In genomic region chr22:33455036-33455435, GRCh38 we compare ENCODE assay signal across 15 cellular contexts.
DNase-seq lines count a peak whose midpoint lies in the region; ATAC-seq lines count a peak whose summit lies in the region.
"Had no signal": no experiment of that assay in that cellular context is flagged by ENCODE, and none has a peak within 500 bp of the region (broad histone marks: within the 10 kb centered on the region; RNA-seq: fewer than 3 reads in every experiment).

No MANE protein-coding gene starts in this region.

- no peaks in the 10 kb centered on the region for H3K27me3 ChIP-seq in rectal smooth muscle tissue (ENCODE audit: control insufficient read depth, insufficient read depth, low read length)
- H3K27me3 ChIP-seq: BLaER1 treated with 17β-estradiol and CSF1 and Interleukin-3, amounts not matched to agents 10 nM and 100 nM had no signal

- DNase-seq in left ventricle myocardium superior (no peak), cardiac septum (ENCODE audit: low spot score) (no peak), cerebellar cortex (ENCODE audit: low spot score) (peak; percentile 91), COR-L47 (lab: John Stamatoyannopoulos, UW) (no peak)
- no peak for DNase-seq in activated T-helper 1 cell treated with anti-CD3 and anti-CD28 coated beads, Interleukin-12 subunit alpha, Interleukin-12 subunit beta, Interleukin-2, Interleukin-4 antibody, amounts not matched to agents 30 ng/mL and 10 ng/mL and 1 ng/mL, durations not matched to agents 14 hours and 24 hours and 36 hours (ENCODE audit: low spot score)
- DNase-seq: CD8-positive, alpha-beta T cell; DMS153; DMS79; GF-D8; HCEC 1CT; IMR-90 had no signal

- H3K27me3 Mint-ChIP-seq in activated T-helper 1 cell treated with anti-CD3 and anti-CD28 coated beads, Interleukin-12 subunit alpha, Interleukin-12 subunit beta, Interleukin-2, Interleukin-4 antibody, amounts not matched to agents 30 ng/mL and 10 ng/mL and 1 ng/mL, durations not matched to agents 14 hours and 24 hours and 36 hours (ENCODE audit: insufficient read depth) = no peaks in the 10 kb centered on the region
- H3K27me3 Mint-ChIP-seq: B cell had no signal

- H3K9ac ChIP-seq in rectal smooth muscle tissue (ENCODE audit: low read length) = peak overlapping the region; percentile 11
- H3K9ac ChIP-seq: BLaER1 treated with 17β-estradiol and CSF1 and Interleukin-3, amounts not matched to agents 10 nM and 100 nM had no signal

- H3K36me3 Mint-ChIP-seq in activated T-helper 1 cell treated with anti-CD3 and anti-CD28 coated beads, Interleukin-12 subunit alpha, Interleukin-12 subunit beta, Interleukin-2, Interleukin-4 antibody, amounts not matched to agents 30 ng/mL and 10 ng/mL and 1 ng/mL, durations not matched to agents 14 hours and 24 hours and 36 hours (ENCODE audit: low read depth) = no peaks in the 10 kb centered on the region
- H3K36me3 Mint-ChIP-seq: CD8-positive, alpha-beta T cell had no signal

- H3K27ac ChIP-seq in rectal smooth muscle tissue (ENCODE audit: low read depth, low read length) = no peak overlapping the region
- H3K27ac ChIP-seq: BLaER1 treated with 17β-estradiol and CSF1 and Interleukin-3, amounts not matched to agents 10 nM and 100 nM had no signal

- no peak overlapping the region for H3K27ac Mint-ChIP-seq in activated T-helper 1 cell treated with anti-CD3 and anti-CD28 coated beads, Interleukin-12 subunit alpha, Interleukin-12 subunit beta, Interleukin-2, Interleukin-4 antibody, amounts not matched to agents 30 ng/mL and 10 ng/mL and 1 ng/mL, durations not matched to agents 14 hours and 24 hours and 36 hours
- H3K27ac Mint-ChIP-seq: B cell; CD8-positive, alpha-beta T cell had no signal

- intact Hi-C loops in left ventricle myocardium superior (cut with micrococcal nuclease) = no loop called here
- intact Hi-C loops in cardiac septum (cut with DNase I) = no loop called here
- intact Hi-C loops in activated T-helper 1 cell treated with anti-CD3 and anti-CD28 coated beads, Interleukin-12 subunit alpha, Interleukin-12 subunit beta, Interleukin-2, Interleukin-4 antibody, amounts not matched to agents 30 ng/mL and 10 ng/mL and 1 ng/mL, durations not matched to agents 14 hours and 24 hours and 36 hours (cut with micrococcal nuclease) = no loop called here

- H3K4me1 Mint-ChIP-seq in activated T-helper 1 cell treated with anti-CD3 and anti-CD28 coated beads, Interleukin-12 subunit alpha, Interleukin-12 subunit beta, Interleukin-2, Interleukin-4 antibody, amounts not matched to agents 30 ng/mL and 10 ng/mL and 1 ng/mL, durations not matched to agents 14 hours and 24 hours and 36 hours (ENCODE audit: low read depth) = no peaks in the 10 kb centered on the region
- H3K4me1 Mint-ChIP-seq: B cell had no signal

- no peaks in the 10 kb centered on the region for H3K4me1 ChIP-seq in rectal smooth muscle tissue (ENCODE audit: control insufficient read depth, insufficient read depth, low read length)
- H3K4me1 ChIP-seq: BLaER1 treated with 17β-estradiol and CSF1 and Interleukin-3, amounts not matched to agents 10 nM and 100 nM had no signal

- peaks cover 8% of the 10 kb centered on the region for H3K9me3 Mint-ChIP-seq in activated T-helper 1 cell treated with anti-CD3 and anti-CD28 coated beads, Interleukin-12 subunit alpha, Interleukin-12 subunit beta, Interleukin-2, Interleukin-4 antibody, amounts not matched to agents 30 ng/mL and 10 ng/mL and 1 ng/mL, durations not matched to agents 14 hours and 24 hours and 36 hours
- H3K9me3 Mint-ChIP-seq: CD8-positive, alpha-beta T cell; GM23338 had no signal

- ATAC-seq in left ventricle myocardium superior = peak; percentile 26
- ATAC-seq: CD8-positive, alpha-beta T cell; GM23338 had no signal

- no peak overlapping the region for H3K4me3 Mint-ChIP-seq in activated T-helper 1 cell treated with anti-CD3 and anti-CD28 coated beads, Interleukin-12 subunit alpha, Interleukin-12 subunit beta, Interleukin-2, Interleukin-4 antibody, amounts not matched to agents 30 ng/mL and 10 ng/mL and 1 ng/mL, durations not matched to agents 14 hours and 24 hours and 36 hours
- H3K4me3 Mint-ChIP-seq: B cell; CD8-positive, alpha-beta T cell; GM23338 had no signal

- no peak overlapping the region for H3K4me3 ChIP-seq in rectal smooth muscle tissue (ENCODE audit: low read length)
- H3K4me3 ChIP-seq: BLaER1 treated with 17β-estradiol and CSF1 and Interleukin-3, amounts not matched to agents 10 nM and 100 nM; GM23338 had no signal

- no peaks in the 10 kb centered on the region for H3K36me3 ChIP-seq in rectal smooth muscle tissue (ENCODE audit: control insufficient read depth, insufficient read depth, low read length)
- H3K36me3 ChIP-seq: BLaER1 treated with 17β-estradiol and CSF1 and Interleukin-3, amounts not matched to agents 10 nM and 100 nM had no signal
